ENCODE assay signal across 8 cellular contexts in the genomic region with DNA sequence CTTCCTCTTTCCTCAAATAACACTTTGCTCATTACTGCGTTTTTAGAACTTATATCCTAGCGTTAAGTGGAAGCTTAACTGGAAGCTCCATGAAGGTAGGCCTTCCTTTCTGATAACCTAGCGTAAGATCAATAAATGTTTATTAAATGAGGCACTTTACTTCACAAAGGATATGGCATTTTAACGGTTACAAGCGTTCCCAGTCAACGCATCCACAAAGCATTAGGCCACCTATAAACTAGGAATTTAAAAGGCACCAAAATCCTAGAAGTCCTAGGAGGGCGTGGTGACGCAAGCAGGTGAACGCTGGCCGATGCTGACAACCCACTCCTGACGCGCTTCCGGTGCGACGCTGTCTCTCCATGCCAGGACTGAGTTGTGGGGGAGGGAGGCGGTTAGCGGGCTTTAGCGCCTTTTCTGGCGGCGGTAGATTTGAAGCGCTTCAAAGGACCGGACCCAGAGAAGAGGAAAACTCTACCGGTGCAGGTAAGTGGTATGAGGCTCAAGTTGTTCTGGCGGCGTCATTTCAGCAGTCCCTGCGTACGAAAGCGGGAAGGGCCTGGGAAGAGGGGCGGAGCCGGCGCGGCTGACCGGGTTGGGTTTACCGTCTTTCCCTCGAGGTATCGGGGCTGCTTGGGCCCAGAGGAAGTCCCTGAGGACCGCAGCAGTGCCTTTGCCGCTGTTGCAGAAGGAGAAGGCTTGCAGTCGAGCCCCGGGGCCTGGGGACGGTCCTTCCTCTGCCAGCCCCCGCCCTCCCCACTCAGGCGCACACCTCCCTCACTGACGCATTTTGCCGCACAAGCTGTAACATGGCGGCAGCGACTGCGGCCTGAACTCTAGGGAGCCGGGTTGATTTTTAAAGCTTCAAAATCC. TPM values are rescaled to one million over a fixed set of nuclear protein-coding genes. Genes with fewer than 3 reads are reported as not detected.
DNase-seq lines count a peak whose midpoint lies in the region; ATAC-seq and TF ChIP-seq lines count a peak whose summit lies in the region.

TSS of gene PPIG (plus strand) at position 347 of the 873 bp plus-strand sequence. CDS start 19,691 bp downstream, outside the sequence.

- intact Hi-C loops in IMR-90 (cut with micrococcal nuclease) = loop anchor here (2.0 kb wide), 1 partner anchor 53 kb away; no protein-coding TSS in a partner anchor
- intact Hi-C loops in esophagus muscularis mucosa (cut with DNase I) = loop anchor here (10.0 kb wide), 1 partner anchor 111 kb away; the partner anchor contains the start of genes CFAP210 and PHOSPHO2

- H3K4me1 ChIP-seq in IMR-90 (ENCODE audit: control insufficient read depth, insufficient read depth, low read length) = no peaks in the 10 kb centered on the region
- peaks cover 26 to 35% (median 28%) of the 10 kb centered on the region in 4 donors for H3K4me1 ChIP-seq in esophagus muscularis mucosa
- H3K4me1 ChIP-seq in muscle layer of duodenum (ENCODE audit: control insufficient read depth in 1 of 2, insufficient read depth in 2 of 2, low read length in 2 of 2) = peaks cover 0 to 21% of the 10 kb centered on the region in 2 donors

- H2BK15ac ChIP-seq in IMR-90 (ENCODE audit: low read depth, low read length) = peak within 1 kb of the TSS; percentile 22; the same call in 1 of the 3 replicates

- peak within 1 kb of the TSS; percentile 75 to 99 for H4K8ac ChIP-seq in IMR-90 (ENCODE audit: low read depth in 2 of 2, low read length in 2 of 2)

- H3K4ac ChIP-seq in IMR-90 (ENCODE audit: low read depth, low read length) = peak within 1 kb of the TSS; percentile 82

- H3K79me1 ChIP-seq in IMR-90 (ENCODE audit: low read depth in 1 of 2, low read length in 2 of 2) = peaks cover 0 to 10% of the 10 kb centered on the region in 2 experiments; a peak in 2 of 4 replicates

- TF ChIP-seq EP300 in esophagus muscularis mucosa (IDR thresholded peaks at IDR 0.05) = no peak

- peak within 1 kb of the TSS; percentile 89 for H3K56ac ChIP-seq in IMR-90 (ENCODE audit: extremely low read depth, insufficient read depth, low read length)

- no TSS peak for BruUV-seq in IMR-90 (replicated peaks; lab: Mats Ljungman, UMichigan)

- DNase-seq in DMS 273 treated with DMSO at 0.1 percent for 48 hours (lab: John Stamatoyannopoulos, UW) (peak; percentile 72), IMR-90 (peak; percentile 91), esophagus muscularis mucosa (ENCODE audit: extremely low spot score) (peak; percentile 98)
- DNase-seq in activated T-cell treated with anti-CD3 and anti-CD28 coated beads, Interleukin-2, amount 50 U/mL, for 4 hours = peak; percentile 81
- DNase-seq in stimulated activated CD8-positive, alpha-beta memory T cell treated with anti-CD3 and anti-CD28 coated beads, Interleukin-7, amount 100 ng/mL, for 4 hours (ENCODE audit: low read depth in 2 of 2) = peak; percentile 83 to 86

- peak within 1 kb of the TSS; percentile 97 for H2AFZ ChIP-seq in IMR-90 (replicated peaks; ENCODE audit: low read length, poor library complexity)

- ATAC-seq in GM21528 (IDR thresholded peaks at IDR 0.05; ENCODE audit: low FRiP score, unreplicated experiment) (peak; percentile 91), IMR-90 (ENCODE audit: low read depth) (peak; percentile 96)
- peak; percentile 96 to 97 for ATAC-seq in activated T-cell treated with anti-CD3 and anti-CD28 coated beads, Interleukin-2, amount 50 U/mL, for 4 hours

- dilution Hi-C loops in IMR-90 (cut with HindIII; ENCODE audit: low sequenced_read_pairs, unreplicated experiment) = no loop called here

- H4K20me1 ChIP-seq in IMR-90 (ENCODE audit: insufficient read depth, low read length) = no peaks in the 10 kb centered on the region

- 0% methylated on average over 9 of the region's 49 CpGs; no CpG with 5 or more reads in 1 of the 2 experiments for WGBS in IMR-90 (ENCODE audit: extremely low coverage in 2 of 2, insufficient read length in 1 of 2), 2 experiments
- 6% methylated on average over 37 of the region's 49 CpGs for WGBS in esophagus muscularis mucosa

- H3K36me3 ChIP-seq in IMR-90 (ENCODE audit: control insufficient read depth, insufficient read depth, low read length) = no peaks in the 10 kb centered on the region
- no peaks in the 10 kb centered on the region for H3K36me3 ChIP-seq in esophagus muscularis mucosa
- peaks cover 0 to 4% of the 10 kb centered on the region in 2 donors for H3K36me3 ChIP-seq in muscle layer of duodenum (ENCODE audit: control insufficient read depth in 1 of 2, insufficient read depth in 2 of 2, low read length in 2 of 2)

- peak within 1 kb of the TSS; percentile 74 for H3K4me3 ChIP-seq in IMR-90 (ENCODE audit: insufficient read depth, low read depth, low read length)
- H3K4me3 ChIP-seq in esophagus muscularis mucosa = peak within 1 kb of the TSS; percentile 68 to 87 (median 77)
- peak within 1 kb of the TSS; percentile 84 to 95 for H3K4me3 ChIP-seq in muscle layer of duodenum (ENCODE audit: low read depth in 1 of 2, low read length in 2 of 2)

- POLR2A ChIA-PET in IMR-90 (lab: Charles Lee; ENCODE audit: unreplicated experiment) = no interaction called here

- no peaks in the 10 kb centered on the region for H3K27me3 Mint-ChIP-seq in activated T-cell treated with anti-CD3 and anti-CD28 coated beads, Interleukin-2, amount 50 U/mL, for 4 hours (ENCODE audit: low read depth)

- H3K9me3 ChIP-seq in IMR-90 (ENCODE audit: control insufficient read depth, insufficient read depth, low read length) (no peaks in the 10 kb centered on the region), esophagus muscularis mucosa (no peaks in the 10 kb centered on the region), muscle layer of duodenum (ENCODE audit: control insufficient read depth in 1 of 2, low read length in 2 of 2) (no peaks in the 10 kb centered on the region)

- peak within 1 kb of the TSS; percentile 99 for H3K9ac ChIP-seq in IMR-90 (ENCODE audit: low read depth, low read length)

- H3K4me3 Mint-ChIP-seq in activated T-cell treated with anti-CD3 and anti-CD28 coated beads, Interleukin-2, amount 50 U/mL, for 4 hours = peak within 1 kb of the TSS; percentile 99

- H2BK120ac ChIP-seq in IMR-90 (ENCODE audit: low read depth, low read length) = peak within 1 kb of the TSS; percentile 53

- H2AK9ac ChIP-seq in IMR-90 (replicated peaks; ENCODE audit: low read depth, low read length, poor library complexity) = peak within 1 kb of the TSS; percentile 92

- peak within 1 kb of the TSS; percentile 83 for H3K18ac ChIP-seq in IMR-90 (ENCODE audit: low read depth, low read length)

- H3K4me1 Mint-ChIP-seq in activated T-cell treated with anti-CD3 and anti-CD28 coated beads, Interleukin-2, amount 50 U/mL, for 4 hours (ENCODE audit: low read depth) = peaks cover 36% of the 10 kb centered on the region

- H3K27ac ChIP-seq in IMR-90 (ENCODE audit: insufficient read depth, low read length) (peak within 1 kb of the TSS; percentile 95), esophagus muscularis mucosa (replicated peaks in 1 of 4) (peak within 1 kb of the TSS; percentile 94 to 96 (median 95)), muscle layer of duodenum (ENCODE audit: low read length) (peak within 1 kb of the TSS; percentile 99)

- H4K5ac ChIP-seq in IMR-90 (ENCODE audit: low read depth, low read length) = peak within 1 kb of the TSS; percentile 92

- in situ Hi-C loops in IMR-90 (cut with MboI; ENCODE audit: low sequenced_read_pairs) = no loop called here

- peaks cover 3% of the 10 kb centered on the region for H3K9me3 Mint-ChIP-seq in activated T-cell treated with anti-CD3 and anti-CD28 coated beads, Interleukin-2, amount 50 U/mL, for 4 hours

- H3K14ac ChIP-seq in IMR-90 (replicated peaks; ENCODE audit: low read depth, low read length) = peak within 1 kb of the TSS; percentile 84

- peak within 1 kb of the TSS; percentile 92 for H2BK5ac ChIP-seq in IMR-90 (ENCODE audit: low read depth, low read length, poor library complexity, severe bottlenecking)

- TF ChIP-seq CTCF in IMR-90 (conservative IDR thresholded peaks at IDR 0.05; ENCODE audit: low read depth, low read length) = no peak
- TF ChIP-seq CTCF in esophagus muscularis mucosa (IDR thresholded peaks at IDR 0.05) = no peak

- CTCF ChIA-PET in IMR-90 (lab: Yijun Ruan, JAX) = no interaction called here

- TF ChIP-seq RAD21 in IMR-90 (IDR thresholded peaks at IDR 0.05; ENCODE audit: low read length) = no peak

- peak within 1 kb of the TSS; percentile 67 for H2AK5ac ChIP-seq in IMR-90 (ENCODE audit: low read depth, low read length)

- TF ChIP-seq POLR2A in IMR-90 (IDR thresholded peaks at IDR 0.05; ENCODE audit: low read depth, low read length) = peak; percentile 86
- peak; percentile 11 for TF ChIP-seq POLR2A in esophagus muscularis mucosa (IDR thresholded peaks at IDR 0.05; ENCODE audit: low read depth)

- no peak within 1 kb of the TSS for H2BK20ac ChIP-seq in IMR-90 (ENCODE audit: low read depth, low read length)

- no peaks in the 10 kb centered on the region for H3K9me1 ChIP-seq in IMR-90 (ENCODE audit: insufficient read depth, low read length)

- H3K23ac ChIP-seq in IMR-90 (ENCODE audit: low read depth, low read length) = peak within 1 kb of the TSS; percentile 83

- H3K4me2 ChIP-seq in IMR-90 (ENCODE audit: low read depth, low read length) = peak within 1 kb of the TSS; percentile 88

- H3K36me3 Mint-ChIP-seq in activated T-cell treated with anti-CD3 and anti-CD28 coated beads, Interleukin-2, amount 50 U/mL, for 4 hours (ENCODE audit: insufficient read depth) = no peaks in the 10 kb centered on the region

- H3K27me3 ChIP-seq in IMR-90 (ENCODE audit: control insufficient read depth, insufficient read depth, low read length) (no peaks in the 10 kb centered on the region), esophagus muscularis mucosa (no peaks in the 10 kb centered on the region), muscle layer of duodenum (ENCODE audit: low read depth, low read length) (no peaks in the 10 kb centered on the region)

- peak within 1 kb of the TSS; percentile 85 for H4K91ac ChIP-seq in IMR-90 (ENCODE audit: insufficient read depth, low read depth, low read length)

TF ChIP-seq in IMR-90, 13 proteins besides CTCF, POLR2A, EP300 and RAD21 (continues in another document):
- TF ChIP-seq MXI1 (IDR thresholded peaks at IDR 0.05; ENCODE audit: borderline replicate concordance, low read depth, low read length) (0 out of 2 replicates have a peak, but pooled peaks have one; percentile 46), RFX5 (IDR thresholded peaks at IDR 0.05; ENCODE audit: low read depth, low read length) (no peak)

TF ChIP-seq in PFSK-1, 5 proteins besides CTCF, POLR2A, EP300 and RAD21 (continues in another document):
- TF ChIP-seq FOXP2 (optimal IDR thresholded peaks at IDR 0.05; ENCODE audit: borderline replicate concordance, extremely low read depth, extremely low read length, insufficient read depth) = peak; percentile 87
- peak; percentile 75 for TF ChIP-seq POLR2AphosphoS5 (IDR thresholded peaks at IDR 0.05; ENCODE audit: low read depth, low read length)
- peak; percentile 62; the same call in 1 of the 2 replicates for TF ChIP-seq TAF1 (IDR thresholded peaks at IDR 0.05; ENCODE audit: borderline replicate concordance, insufficient read depth, low read length)

RNA-seq across cellular contexts. Expression of gene PPIG, which starts in this region (rescaled TPM):
- total RNA-seq in IMR-90 (2012; rRNA removed) = 10.4 and 30.8 TPM in 2 replicates
- polyA plus RNA-seq in IMR-90 (2012; rRNA removed) = 16.7 TPM in 2 replicates
- polyA plus RNA-seq in IMR-90 (2012; cell fraction: cytosol; rRNA removed) = 0.91 and 1.6 TPM in 2 replicates
- polyA plus RNA-seq in IMR-90 (2012; cell fraction: nucleus; rRNA removed; ENCODE audit: low replicate concordance) = 0.77 and 12.7 TPM in 2 replicates
- 19.7 TPM for polyA plus RNA-seq in PFSK-1 (2012; ENCODE audit: insufficient read length, low read depth)
- 10 to 100 TPM; 55.2 to 57.8 (median 57.8) TPM for total RNA-seq in activated T-cell treated with anti-CD3 and anti-CD28 coated beads, Interleukin-2, amount 50 U/mL, for 4 hours
- 10 to 100 TPM; 26.5 to 48.6 (median 34.5) TPM for total RNA-seq in esophagus muscularis mucosa

Comparison
In these comparisons a context has a peak if more than half of its experiments do, and no peak if none do; other contexts are left out.
1. Peak in every context shown above with its lines: DNase-seq, ATAC-seq, H3K4me3 ChIP-seq and H3K27ac ChIP-seq.